Comparison of ENCODE assay signal across 1 cellular context in the genomic region with DNA sequence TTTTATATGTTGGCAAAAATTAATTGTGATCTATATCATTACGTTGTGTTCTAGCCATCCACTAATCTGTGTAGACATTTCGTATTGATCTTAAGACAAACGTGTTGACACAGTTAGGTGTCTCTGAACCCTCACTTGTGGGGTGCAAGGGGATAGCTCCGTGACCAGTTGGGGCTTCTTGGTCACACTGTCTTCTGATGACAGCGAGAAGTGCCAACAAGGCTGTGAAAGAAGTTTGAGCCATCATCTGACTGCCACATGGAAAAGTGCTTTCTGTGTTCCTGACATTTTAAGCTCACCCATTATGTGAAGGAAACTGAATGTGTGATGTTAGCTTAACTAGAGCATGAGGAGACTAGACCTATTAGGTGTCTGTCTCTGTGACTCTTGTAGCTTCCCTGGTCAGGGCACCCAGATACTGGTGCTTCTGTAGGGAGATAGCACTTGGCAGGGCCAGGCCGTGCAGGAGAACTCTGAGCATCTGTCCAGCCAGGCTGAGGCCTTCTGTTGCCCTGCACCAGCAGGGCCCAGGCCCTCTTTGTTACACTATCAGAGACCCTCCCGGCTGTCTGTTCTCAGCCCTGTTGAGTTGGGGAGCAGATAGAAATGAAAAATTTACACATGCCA.
TF ChIP-seq lines count a peak whose summit lies in the region.

No MANE protein-coding gene starts in this region.

TF ChIP-seq in H1, 55 proteins besides CTCF, POLR2A, EP300 and RAD21:
- TF ChIP-seq KDM5A (IDR thresholded peaks at IDR 0.05; ENCODE audit: low read length) = no peak
- TF ChIP-seq TEAD4 (IDR thresholded peaks at IDR 0.05; ENCODE audit: low read depth, low read length) = no peak
- no peak for TF ChIP-seq EGR1 (IDR thresholded peaks at IDR 0.05; ENCODE audit: borderline replicate concordance, low read depth, low read length)
- no peak for TF ChIP-seq CHD1 (IDR thresholded peaks at IDR 0.05; ENCODE audit: low read depth, low read length)
- TF ChIP-seq SIX5 (IDR thresholded peaks at IDR 0.05; ENCODE audit: low read depth, low read length) = no peak
- no peak for TF ChIP-seq TBP (IDR thresholded peaks at IDR 0.05; ENCODE audit: low read depth, low read length)
- TF ChIP-seq ZNF274 (IDR thresholded peaks at IDR 0.05; ENCODE audit: borderline replicate concordance, extremely low read depth, low read length) = no peak
- TF ChIP-seq FOSL1 (IDR thresholded peaks at IDR 0.05; ENCODE audit: insufficient read depth, low read depth, low read length) = no peak
- no peak for TF ChIP-seq RBBP5 (IDR thresholded peaks at IDR 0.05; ENCODE audit: borderline replicate concordance, low read depth, low read length)
